In the genomic region with DNA sequence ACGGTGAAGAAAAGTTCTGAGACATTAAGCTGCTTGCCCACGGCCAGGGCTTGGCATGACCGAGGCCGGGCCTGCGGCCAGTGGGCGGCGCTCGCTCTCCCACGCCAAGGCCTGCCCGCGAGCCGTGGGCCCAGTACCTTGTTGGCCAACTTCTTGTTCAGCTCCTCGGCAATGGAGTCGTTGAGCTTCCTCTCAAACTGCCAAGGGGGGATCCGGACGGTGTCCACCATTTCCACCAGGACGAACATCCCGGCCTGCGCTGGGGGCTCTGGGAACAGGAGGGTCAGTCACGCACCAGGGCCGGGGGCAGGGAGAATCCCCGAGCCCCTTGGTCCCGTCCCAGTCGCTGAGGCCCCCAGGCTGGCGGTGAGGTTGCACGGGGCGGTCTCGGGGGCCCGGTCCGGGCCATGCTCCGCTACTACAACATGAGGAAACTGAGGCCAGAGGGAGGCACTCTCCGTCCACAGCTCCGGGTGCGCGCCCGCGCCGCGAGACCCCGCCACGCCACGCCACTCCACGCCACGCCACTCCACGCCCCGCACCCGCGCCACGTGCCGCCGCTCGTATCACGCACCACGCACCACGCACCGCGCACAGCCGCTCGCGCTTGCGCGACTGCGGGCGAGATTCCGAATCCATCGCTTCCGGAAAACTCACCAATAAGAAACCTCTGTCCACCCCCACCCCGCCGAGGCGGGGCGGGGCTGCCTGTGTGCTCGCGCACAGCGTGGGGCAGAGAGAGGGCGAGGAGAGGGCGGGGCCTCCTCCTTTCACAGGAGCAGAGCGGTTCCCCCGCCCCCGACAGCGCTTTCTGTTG, we compare ENCODE assay signal across 1 cellular context.
TF ChIP-seq lines count a peak whose summit lies in the region.

A gene with protein sequence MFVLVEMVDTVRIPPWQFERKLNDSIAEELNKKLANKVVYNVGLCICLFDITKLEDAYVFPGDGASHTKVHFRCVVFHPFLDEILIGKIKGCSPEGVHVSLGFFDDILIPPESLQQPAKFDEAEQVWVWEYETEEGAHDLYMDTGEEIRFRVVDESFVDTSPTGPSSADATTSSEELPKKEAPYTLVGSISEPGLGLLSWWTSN (minus strand): TSS at position 617 of the 817 bp plus-strand sequence. CDS start 369 bp downstream, at position 248.

TF ChIP-seq in HepG2, 621 proteins besides CTCF, POLR2A, EP300 and RAD21 (continued from another document and continues in another):
- TF ChIP-seq, protein P1, sequence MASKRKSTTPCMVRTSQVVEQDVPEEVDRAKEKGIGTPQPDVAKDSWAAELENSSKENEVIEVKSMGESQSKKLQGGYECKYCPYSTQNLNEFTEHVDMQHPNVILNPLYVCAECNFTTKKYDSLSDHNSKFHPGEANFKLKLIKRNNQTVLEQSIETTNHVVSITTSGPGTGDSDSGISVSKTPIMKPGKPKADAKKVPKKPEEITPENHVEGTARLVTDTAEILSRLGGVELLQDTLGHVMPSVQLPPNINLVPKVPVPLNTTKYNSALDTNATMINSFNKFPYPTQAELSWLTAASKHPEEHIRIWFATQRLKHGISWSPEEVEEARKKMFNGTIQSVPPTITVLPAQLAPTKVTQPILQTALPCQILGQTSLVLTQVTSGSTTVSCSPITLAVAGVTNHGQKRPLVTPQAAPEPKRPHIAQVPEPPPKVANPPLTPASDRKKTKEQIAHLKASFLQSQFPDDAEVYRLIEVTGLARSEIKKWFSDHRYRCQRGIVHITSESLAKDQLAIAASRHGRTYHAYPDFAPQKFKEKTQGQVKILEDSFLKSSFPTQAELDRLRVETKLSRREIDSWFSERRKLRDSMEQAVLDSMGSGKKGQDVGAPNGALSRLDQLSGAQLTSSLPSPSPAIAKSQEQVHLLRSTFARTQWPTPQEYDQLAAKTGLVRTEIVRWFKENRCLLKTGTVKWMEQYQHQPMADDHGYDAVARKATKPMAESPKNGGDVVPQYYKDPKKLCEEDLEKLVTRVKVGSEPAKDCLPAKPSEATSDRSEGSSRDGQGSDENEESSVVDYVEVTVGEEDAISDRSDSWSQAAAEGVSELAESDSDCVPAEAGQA (IDR thresholded peaks at IDR 0.05; ENCODE audit: low read depth), result 0 out of 2 replicates have a peak, but pooled peaks have one; percentile 44
- TF ChIP-seq, protein P1 (CRISPR knock-in tag; IDR thresholded peaks at IDR 0.05; ENCODE audit: borderline replicate concordance), result no peak
- TF ChIP-seq CCAR2 (optimal IDR thresholded peaks at IDR 0.05; ENCODE audit: low read depth, low read length) (no peak), ZNF451 (CRISPR knock-in tag; IDR thresholded peaks at IDR 0.05) (no peak), SMARCE1 (IDR thresholded peaks at IDR 0.05; ENCODE audit: borderline replicate concordance) (no peak), FOXO1 (CRISPR knock-in tag; IDR thresholded peaks at IDR 0.05) (no peak; the same call in none of the 2 replicates), ZNF839 (CRISPR knock-in tag; IDR thresholded peaks at IDR 0.05; ENCODE audit: borderline replicate concordance) (peak; percentile 77; the same call in 1 of the 2 replicates), SMAD1 (CRISPR knock-in tag; IDR thresholded peaks at IDR 0.05; ENCODE audit: borderline replicate concordance, low read depth) (no peak), HOXA3 (CRISPR knock-in tag; IDR thresholded peaks at IDR 0.05) (peak; percentile 50; the same call in 1 of the 2 replicates), TCF12 (IDR thresholded peaks at IDR 0.05) (no peak), TCF12 (CRISPR knock-in tag; IDR thresholded peaks at IDR 0.05) (peak; percentile 52; the same call in 1 of the 2 replicates), PHF20 (CRISPR knock-in tag; IDR thresholded peaks at IDR 0.05) (peak; percentile 71), SNAPC2 (CRISPR knock-in tag; IDR thresholded peaks at IDR 0.05) (0 out of 2 replicates have a peak, but pooled peaks have one; percentile 59), ZNF747 (CRISPR knock-in tag; IDR thresholded peaks at IDR 0.05; ENCODE audit: borderline replicate concordance) (no peak), TP53 (CRISPR knock-in tag; conservative IDR thresholded peaks at IDR 0.05) (no peak), KLF15 (CRISPR knock-in tag; IDR thresholded peaks at IDR 0.05; ENCODE audit: borderline replicate concordance) (0 out of 2 replicates have a peak, but pooled peaks have one; percentile 72), ZKSCAN8 (CRISPR knock-in tag; IDR thresholded peaks at IDR 0.05; ENCODE audit: borderline replicate concordance) (0 out of 2 replicates have a peak, but pooled peaks have one; percentile 58), SOX5 (CRISPR knock-in tag; IDR thresholded peaks at IDR 0.05; ENCODE audit: borderline replicate concordance) (no peak), WIZ (CRISPR knock-in tag; IDR thresholded peaks at IDR 0.05) (no peak; the same call in 1 of the 2 replicates), ZNF615 (CRISPR knock-in tag; IDR thresholded peaks at IDR 0.05; ENCODE audit: borderline replicate concordance) (no peak), ZFP62 (CRISPR knock-in tag; IDR thresholded peaks at IDR 0.05) (no peak), HDAC6 (IDR thresholded peaks at IDR 0.05; ENCODE audit: low read depth, low read length) (no peak), GZF1 (CRISPR knock-in tag; IDR thresholded peaks at IDR 0.05) (no peak), ZNF317 (CRISPR knock-in tag; IDR thresholded peaks at IDR 0.05) (no peak), POGZ (CRISPR knock-in tag; IDR thresholded peaks at IDR 0.05) (peak; percentile 38; the same call in 1 of the 2 replicates), ZNF33A (CRISPR knock-in tag; IDR thresholded peaks at IDR 0.05; ENCODE audit: borderline replicate concordance) (no peak), TAF1 (CRISPR knock-in tag; IDR thresholded peaks at IDR 0.05) (peak; percentile 44; the same call in 1 of the 2 replicates), SNAI1 (CRISPR knock-in tag; IDR thresholded peaks at IDR 0.05; ENCODE audit: borderline replicate concordance) (no peak), ZNF382 (CRISPR knock-in tag; IDR thresholded peaks at IDR 0.05; ENCODE audit: borderline replicate concordance) (no peak)
- TF ChIP-seq, protein P2, sequence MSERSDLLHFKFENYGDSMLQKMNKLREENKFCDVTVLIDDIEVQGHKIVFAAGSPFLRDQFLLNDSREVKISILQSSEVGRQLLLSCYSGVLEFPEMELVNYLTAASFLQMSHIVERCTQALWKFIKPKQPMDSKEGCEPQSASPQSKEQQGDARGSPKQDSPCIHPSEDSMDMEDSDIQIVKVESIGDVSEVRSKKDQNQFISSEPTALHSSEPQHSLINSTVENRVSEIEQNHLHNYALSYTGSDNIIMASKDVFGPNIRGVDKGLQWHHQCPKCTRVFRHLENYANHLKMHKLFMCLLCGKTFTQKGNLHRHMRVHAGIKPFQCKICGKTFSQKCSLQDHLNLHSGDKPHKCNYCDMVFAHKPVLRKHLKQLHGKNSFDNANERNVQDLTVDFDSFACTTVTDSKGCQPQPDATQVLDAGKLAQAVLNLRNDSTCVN (CRISPR knock-in tag; IDR thresholded peaks at IDR 0.05; ENCODE audit: borderline replicate concordance), result no peak
- TF ChIP-seq, protein P3, sequence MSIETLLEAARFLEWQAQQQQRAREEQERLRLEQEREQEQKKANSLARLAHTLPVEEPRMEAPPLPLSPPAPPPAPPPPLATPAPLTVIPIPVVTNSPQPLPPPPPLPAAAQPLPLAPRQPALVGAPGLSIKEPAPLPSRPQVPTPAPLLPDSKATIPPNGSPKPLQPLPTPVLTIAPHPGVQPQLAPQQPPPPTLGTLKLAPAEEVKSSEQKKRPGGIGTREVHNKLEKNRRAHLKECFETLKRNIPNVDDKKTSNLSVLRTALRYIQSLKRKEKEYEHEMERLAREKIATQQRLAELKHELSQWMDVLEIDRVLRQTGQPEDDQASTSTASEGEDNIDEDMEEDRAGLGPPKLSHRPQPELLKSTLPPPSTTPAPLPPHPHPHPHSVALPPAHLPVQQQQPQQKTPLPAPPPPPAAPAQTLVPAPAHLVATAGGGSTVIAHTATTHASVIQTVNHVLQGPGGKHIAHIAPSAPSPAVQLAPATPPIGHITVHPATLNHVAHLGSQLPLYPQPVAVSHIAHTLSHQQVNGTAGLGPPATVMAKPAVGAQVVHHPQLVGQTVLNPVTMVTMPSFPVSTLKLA (IDR thresholded peaks at IDR 0.05), result peak; percentile 69
- TF ChIP-seq, protein P4, sequence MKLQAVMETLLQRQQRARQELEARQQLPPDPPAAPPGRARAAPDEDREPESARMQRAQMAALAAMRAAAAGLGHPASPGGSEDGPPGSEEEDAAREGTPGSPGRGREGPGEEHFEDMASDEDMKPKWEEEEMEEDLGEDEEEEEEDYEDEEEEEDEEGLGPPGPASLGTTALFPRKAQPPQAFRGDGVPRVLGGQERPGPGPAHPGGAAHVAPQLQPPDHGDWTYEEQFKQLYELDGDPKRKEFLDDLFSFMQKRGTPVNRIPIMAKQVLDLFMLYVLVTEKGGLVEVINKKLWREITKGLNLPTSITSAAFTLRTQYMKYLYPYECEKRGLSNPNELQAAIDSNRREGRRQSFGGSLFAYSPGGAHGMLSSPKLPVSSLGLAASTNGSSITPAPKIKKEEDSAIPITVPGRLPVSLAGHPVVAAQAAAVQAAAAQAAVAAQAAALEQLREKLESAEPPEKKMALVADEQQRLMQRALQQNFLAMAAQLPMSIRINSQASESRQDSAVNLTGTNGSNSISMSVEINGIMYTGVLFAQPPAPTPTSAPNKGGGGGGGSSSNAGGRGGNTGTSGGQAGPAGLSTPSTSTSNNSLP (IDR thresholded peaks at IDR 0.05; ENCODE audit: low read depth, low read length), result no peak
- TF ChIP-seq, protein P5, sequence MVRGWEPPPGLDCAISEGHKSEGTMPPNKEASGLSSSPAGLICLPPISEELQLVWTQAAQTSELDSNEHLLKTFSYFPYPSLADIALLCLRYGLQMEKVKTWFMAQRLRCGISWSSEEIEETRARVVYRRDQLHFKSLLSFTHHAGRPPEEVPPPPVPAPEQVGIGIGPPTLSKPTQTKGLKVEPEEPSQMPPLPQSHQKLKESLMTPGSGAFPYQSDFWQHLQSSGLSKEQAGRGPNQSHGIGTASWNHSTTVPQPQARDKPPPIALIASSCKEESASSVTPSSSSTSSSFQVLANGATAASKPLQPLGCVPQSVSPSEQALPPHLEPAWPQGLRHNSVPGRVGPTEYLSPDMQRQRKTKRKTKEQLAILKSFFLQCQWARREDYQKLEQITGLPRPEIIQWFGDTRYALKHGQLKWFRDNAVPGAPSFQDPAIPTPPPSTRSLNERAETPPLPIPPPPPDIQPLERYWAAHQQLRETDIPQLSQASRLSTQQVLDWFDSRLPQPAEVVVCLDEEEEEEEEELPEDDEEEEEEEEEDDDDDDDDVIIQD (CRISPR knock-in tag; IDR thresholded peaks at IDR 0.05; ENCODE audit: low read depth), result peak; percentile 23; the same call in 1 of the 2 replicates
- TF ChIP-seq, protein P6, sequence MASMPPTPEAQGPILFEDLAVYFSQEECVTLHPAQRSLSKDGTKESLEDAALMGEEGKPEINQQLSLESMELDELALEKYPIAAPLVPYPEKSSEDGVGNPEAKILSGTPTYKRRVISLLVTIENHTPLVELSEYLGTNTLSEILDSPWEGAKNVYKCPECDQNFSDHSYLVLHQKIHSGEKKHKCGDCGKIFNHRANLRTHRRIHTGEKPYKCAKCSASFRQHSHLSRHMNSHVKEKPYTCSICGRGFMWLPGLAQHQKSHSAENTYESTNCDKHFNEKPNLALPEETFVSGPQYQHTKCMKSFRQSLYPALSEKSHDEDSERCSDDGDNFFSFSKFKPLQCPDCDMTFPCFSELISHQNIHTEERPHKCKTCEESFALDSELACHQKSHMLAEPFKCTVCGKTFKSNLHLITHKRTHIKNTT (CRISPR knock-in tag; IDR thresholded peaks at IDR 0.05), result no peak
- TF ChIP-seq, protein P7, sequence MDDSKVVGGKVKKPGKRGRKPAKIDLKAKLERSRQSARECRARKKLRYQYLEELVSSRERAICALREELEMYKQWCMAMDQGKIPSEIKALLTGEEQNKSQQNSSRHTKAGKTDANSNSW (CRISPR knock-in tag; IDR thresholded peaks at IDR 0.05; ENCODE audit: borderline replicate concordance), result no peak; the same call in 1 of the 2 replicates
- TF ChIP-seq, protein P8, sequence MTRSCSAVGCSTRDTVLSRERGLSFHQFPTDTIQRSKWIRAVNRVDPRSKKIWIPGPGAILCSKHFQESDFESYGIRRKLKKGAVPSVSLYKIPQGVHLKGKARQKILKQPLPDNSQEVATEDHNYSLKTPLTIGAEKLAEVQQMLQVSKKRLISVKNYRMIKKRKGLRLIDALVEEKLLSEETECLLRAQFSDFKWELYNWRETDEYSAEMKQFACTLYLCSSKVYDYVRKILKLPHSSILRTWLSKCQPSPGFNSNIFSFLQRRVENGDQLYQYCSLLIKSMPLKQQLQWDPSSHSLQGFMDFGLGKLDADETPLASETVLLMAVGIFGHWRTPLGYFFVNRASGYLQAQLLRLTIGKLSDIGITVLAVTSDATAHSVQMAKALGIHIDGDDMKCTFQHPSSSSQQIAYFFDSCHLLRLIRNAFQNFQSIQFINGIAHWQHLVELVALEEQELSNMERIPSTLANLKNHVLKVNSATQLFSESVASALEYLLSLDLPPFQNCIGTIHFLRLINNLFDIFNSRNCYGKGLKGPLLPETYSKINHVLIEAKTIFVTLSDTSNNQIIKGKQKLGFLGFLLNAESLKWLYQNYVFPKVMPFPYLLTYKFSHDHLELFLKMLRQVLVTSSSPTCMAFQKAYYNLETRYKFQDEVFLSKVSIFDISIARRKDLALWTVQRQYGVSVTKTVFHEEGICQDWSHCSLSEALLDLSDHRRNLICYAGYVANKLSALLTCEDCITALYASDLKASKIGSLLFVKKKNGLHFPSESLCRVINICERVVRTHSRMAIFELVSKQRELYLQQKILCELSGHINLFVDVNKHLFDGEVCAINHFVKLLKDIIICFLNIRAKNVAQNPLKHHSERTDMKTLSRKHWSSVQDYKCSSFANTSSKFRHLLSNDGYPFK (CRISPR knock-in tag; IDR thresholded peaks at IDR 0.05; ENCODE audit: borderline replicate concordance), result no peak
- TF ChIP-seq, protein P9, sequence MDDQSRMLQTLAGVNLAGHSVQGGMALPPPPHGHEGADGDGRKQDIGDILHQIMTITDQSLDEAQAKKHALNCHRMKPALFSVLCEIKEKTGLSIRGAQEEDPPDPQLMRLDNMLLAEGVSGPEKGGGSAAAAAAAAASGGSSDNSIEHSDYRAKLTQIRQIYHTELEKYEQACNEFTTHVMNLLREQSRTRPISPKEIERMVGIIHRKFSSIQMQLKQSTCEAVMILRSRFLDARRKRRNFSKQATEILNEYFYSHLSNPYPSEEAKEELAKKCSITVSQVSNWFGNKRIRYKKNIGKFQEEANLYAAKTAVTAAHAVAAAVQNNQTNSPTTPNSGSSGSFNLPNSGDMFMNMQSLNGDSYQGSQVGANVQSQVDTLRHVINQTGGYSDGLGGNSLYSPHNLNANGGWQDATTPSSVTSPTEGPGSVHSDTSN (CRISPR knock-in tag; IDR thresholded peaks at IDR 0.05; ENCODE audit: borderline replicate concordance), result no peak
